10 cellular contexts compared by ENCODE assay signal in genomic region chr1:45508295-45509151, GRCh38. TPM values are rescaled to one million over a fixed set of nuclear protein-coding genes. Genes with fewer than 3 reads are reported as not detected.
DNase-seq lines count a peak whose midpoint lies in the region; ATAC-seq and TF ChIP-seq lines count a peak whose summit lies in the region.
"Had no signal": no experiment of that assay in that cellular context is flagged by ENCODE, and none has a peak within 500 bp of the region (broad histone marks: within the 10 kb centered on the region; RNA-seq: fewer than 3 reads in every experiment).

No MANE protein-coding gene starts in this region.

- H3K36me3 ChIP-seq in Panc1 (ENCODE audit: control insufficient read depth, insufficient read depth, low read length) (peaks cover 24% of the 10 kb centered on the region), esophagus muscularis mucosa (peaks cover 37 to 55% (median 48%) of the 10 kb centered on the region in 4 donors), SJCRH30 (peaks cover 49% of the 10 kb centered on the region), tibial nerve (peaks cover 4 to 66% (median 12%) of the 10 kb centered on the region in 3 donors)

- CTCF ChIA-PET in Panc1 (lab: Charles Lee): no interaction called here

- no peak for TF ChIP-seq EP300 in esophagus muscularis mucosa (IDR thresholded peaks at IDR 0.05)
- no peak for TF ChIP-seq EP300 in tibial nerve (IDR thresholded peaks at IDR 0.05)

- peak; percentile 66 for ATAC-seq in Panc1
- no peak for ATAC-seq in GM21576 (IDR thresholded peaks at IDR 0.05; ENCODE audit: unreplicated experiment)

- H3K4me3 ChIP-seq in GM12864 (ENCODE audit: low read depth, low read length) (no peak overlapping the region), Panc1 (ENCODE audit: low read depth in 2 of 2, low read length in 2 of 2) (no peak overlapping the region), esophagus muscularis mucosa (no peak overlapping the region), retinal pigment epithelial cell (ENCODE audit: low read length) (no peak overlapping the region), SJCRH30 (no peak overlapping the region), tibial nerve (no peak overlapping the region)

- 66% methylated on average over 15 of the region's 15 CpGs for WGBS in esophagus muscularis mucosa
- 78 to 87% methylated on average over 14 to 15 of the region's 15 CpGs for WGBS in tibial nerve, 2 donors

- intact Hi-C loops in Panc1 (cut with micrococcal nuclease; ENCODE audit: unreplicated experiment): no loop called here
- intact Hi-C loops in esophagus muscularis mucosa (cut with DNase I): no loop called here

- TF ChIP-seq POLR2A in esophagus muscularis mucosa (IDR thresholded peaks at IDR 0.05; ENCODE audit: low read depth) (no peak), tibial nerve (IDR thresholded peaks at IDR 0.05) (no peak)

- in situ Hi-C loops in Panc1 (cut with HindIII; ENCODE audit: low pct_unique_long_range_greater_than_20kb, low sequenced_read_pairs): no loop called here

- TF ChIP-seq CTCF in GM12864 (IDR thresholded peaks at IDR 0.05; ENCODE audit: low read depth, low read length, missing control alignments): peak; percentile 17
- no peak for TF ChIP-seq CTCF in Panc1 (IDR thresholded peaks at IDR 0.05)
- peak; percentile 10 to 43 (median 11) for TF ChIP-seq CTCF in esophagus muscularis mucosa (IDR thresholded peaks at IDR 0.05)
- TF ChIP-seq CTCF in retinal pigment epithelial cell (conservative IDR thresholded peaks at IDR 0.05; ENCODE audit: low read depth, low read length): peak; percentile 17
- TF ChIP-seq CTCF in tibial nerve (IDR thresholded peaks at IDR 0.05): no peak

- H3K4me1 ChIP-seq in Panc1 (ENCODE audit: control insufficient read depth, insufficient read depth, low read length) (no peaks in the 10 kb centered on the region), esophagus muscularis mucosa (peaks cover 6 to 16% (median 14%) of the 10 kb centered on the region in 4 donors), SJCRH30 (peaks cover 8% of the 10 kb centered on the region), tibial nerve (peaks cover 0 to 33% (median 8%) of the 10 kb centered on the region in 4 donors)

- BruUV-seq in Panc1 (replicated peaks; lab: Mats Ljungman, UMichigan): no TSS peak

- no peaks in the 10 kb centered on the region for H3K9me3 ChIP-seq in Panc1 (ENCODE audit: control insufficient read depth, insufficient read depth, low read depth, low read length)
- H3K9me3 ChIP-seq in esophagus muscularis mucosa: no peaks in the 10 kb centered on the region
- no peaks in the 10 kb centered on the region for H3K9me3 ChIP-seq in SJCRH30 (replicated peaks)
- H3K9me3 ChIP-seq in tibial nerve: no peaks in the 10 kb centered on the region

- no peak overlapping the region for H3K27ac ChIP-seq in Panc1 (ENCODE audit: low read length)
- H3K27ac ChIP-seq in esophagus muscularis mucosa (replicated peaks in 1 of 4): peak overlapping the region; percentile 20 to 60 (median 53)
- H3K27ac ChIP-seq in SJCRH30: no peak overlapping the region
- H3K27ac ChIP-seq in tibial nerve: peak overlapping the region in 2 of 4 donors; percentile 54 to 71

- POLR2A ChIA-PET in Panc1 (lab: Charles Lee): no interaction called here

- DNase-seq in GM12864 (ENCODE audit: low read depth): no peak
- DNase-seq in Panc1 (ENCODE audit: low read depth, low spot score): no peak
- DNase-seq in esophagus muscularis mucosa (ENCODE audit: extremely low spot score): no peak
- no peak for DNase-seq in retinal pigment epithelial cell (ENCODE audit: low read depth)
- no peak for DNase-seq in SJCRH30
- no peak for DNase-seq in tibial nerve (ENCODE audit: low spot score in 2 of 2)
- no peak for DNase-seq in stimulated activated CD4-positive, alpha-beta T cell treated with anti-CD3 and anti-CD28 coated beads, Interleukin-15, amount 100 ng/mL, for 24 hours
- DNase-seq: activated effector memory CD4-positive, alpha-beta T cell treated with Interleukin-2 at 50 U/mL for 16 hours; stimulated activated CD4-positive, alpha-beta T cell treated with anti-CD3 and anti-CD28 coated beads, Interleukin-12 subunit alpha, Interleukin-12 subunit beta, amount 100 ng/mL, for 4 hours had no signal

- H3K27me3 ChIP-seq in Panc1 (ENCODE audit: control insufficient read depth, insufficient read depth, low read length) (no peaks in the 10 kb centered on the region), esophagus muscularis mucosa (no peaks in the 10 kb centered on the region), SJCRH30 (no peaks in the 10 kb centered on the region), tibial nerve (no peaks in the 10 kb centered on the region)

RNA-seq across cellular contexts. Expression of gene MMACHC, which starts 8.4 kb away (rescaled TPM):
- total RNA-seq in Panc1 (2021; ENCODE audit: unreplicated experiment): 10.7 TPM
- polyA plus RNA-seq in Panc1 (2012; ENCODE audit: insufficient read length): 7.3 TPM
- 1 to 10 TPM; 1.3 to 4.6 (median 3.3) TPM for total RNA-seq in esophagus muscularis mucosa
- total RNA-seq in SJCRH30 (2014; rRNA removed; shearing (Covaris generic)): 9.9 and 10.9 TPM in 2 replicates
- 1 to 10 TPM; 3.6 to 4.2 (median 4.0) TPM for total RNA-seq in tibial nerve

RNA-seq across cellular contexts. Expression of gene CCDC163, which starts 8.7 kb away (rescaled TPM):
- 3.3 TPM for total RNA-seq in Panc1 (2021; ENCODE audit: unreplicated experiment)
- 1.1 TPM for polyA plus RNA-seq in Panc1 (2012; ENCODE audit: insufficient read length)
- total RNA-seq in esophagus muscularis mucosa: 1 to 10 TPM in 2 of 4 donors, under 1 TPM in 2; 0.50 to 1.3 (median 0.98) TPM
- 1.8 and 2.3 TPM in 2 replicates for total RNA-seq in SJCRH30 (2014; rRNA removed; shearing (Covaris generic))
- 1 to 10 TPM in 2 of 4 donors, under 1 TPM in 1, not detected in 1; 0.42 to 2.9 (median 1.1) TPM for total RNA-seq in tibial nerve

RNA-seq across cellular contexts. Expression of gene PRDX1, which starts 13.2 kb away (rescaled TPM):
- total RNA-seq in Panc1 (2021; ENCODE audit: unreplicated experiment) (719 TPM), esophagus muscularis mucosa (100 to 1,000 TPM; 244 to 349 (median 321) TPM), tibial nerve (100 to 1,000 TPM; 160 to 225 (median 203) TPM)
- 654 TPM for polyA plus RNA-seq in Panc1 (2012; ENCODE audit: insufficient read length)
- 821 and 837 TPM in 2 replicates for total RNA-seq in SJCRH30 (2014; rRNA removed; shearing (Covaris generic))

RNA-seq across cellular contexts. Expression of gene TESK2, which starts 17.6 kb away (rescaled TPM):
- total RNA-seq in Panc1 (2021; ENCODE audit: unreplicated experiment) (3.3 TPM), esophagus muscularis mucosa (1 to 10 TPM; 3.3 to 6.5 (median 4.8) TPM), tibial nerve (10 to 100 TPM in 1 of 4 donors, 1 to 10 TPM in 3; 3.9 to 11.7 (median 8.5) TPM)
- 2.3 TPM for polyA plus RNA-seq in Panc1 (2012; ENCODE audit: insufficient read length)
- 4.3 and 6.2 TPM in 2 replicates for total RNA-seq in SJCRH30 (2014; rRNA removed; shearing (Covaris generic))

RNA-seq across cellular contexts. Expression of gene AKR1A1, which starts 42.1 kb away (rescaled TPM):
- 142 TPM for total RNA-seq in Panc1 (2021; ENCODE audit: unreplicated experiment)
- 132 TPM for polyA plus RNA-seq in Panc1 (2012; ENCODE audit: insufficient read length)
- 10 to 100 TPM; 45.6 to 64.0 (median 51.0) TPM for total RNA-seq in esophagus muscularis mucosa
- total RNA-seq in SJCRH30 (2014; rRNA removed; shearing (Covaris generic)): 60.6 and 64.6 TPM in 2 replicates
- 10 to 100 TPM; 53.1 to 69.5 (median 63.5) TPM for total RNA-seq in tibial nerve

Comparison
In these comparisons a context has a peak if more than half of its experiments do, and no peak if none do; other contexts are left out.
1. CTCF ChIP-seq: peak in GM12864 (single experiment), esophagus muscularis mucosa (3 of 3) and retinal pigment epithelial cell (single experiment); none in Panc1 (single experiment) and tibial nerve (0 of 5).
2. H3K27ac ChIP-seq: peak in esophagus muscularis mucosa (4 of 4); none in Panc1 (single experiment) and SJCRH30 (single experiment).